ENCODE assay signal across 12 cellular contexts in genomic region chr20:49285813-49286494, GRCh38. TPM values are rescaled to one million over a fixed set of nuclear protein-coding genes. Genes with fewer than 3 reads are reported as not detected.
DNase-seq lines count a peak whose midpoint lies in the region; ATAC-seq, FAIRE-seq and TF ChIP-seq lines count a peak whose summit lies in the region.
"Had no signal": no experiment of that assay in that cellular context is flagged by ENCODE, and none has a peak within 500 bp of the region (broad histone marks: within the 10 kb centered on the region; RNA-seq: fewer than 3 reads in every experiment).

No MANE protein-coding gene starts in this region.

- FAIRE-seq in keratinocyte (lab: Jason Lieb, UNC) = no peak

- peak overlapping the region; percentile 7 for H3K4me3 Mint-ChIP-seq in activated B cell treated with CpG ODN at 0.5 μM for 24 hours

- POLR2A ChIA-PET in activated B cell treated with CpG ODN at 0.5 μM for 24 hours (lab: Charles Lee) = interaction anchor here (0.7 to 3.7 kb wide), 4 partner anchors 8 to 501 kb away, joined by 3 to 35 read pairs (median 3); partner anchors contain the start of gene ZNFX1

- 93 to 95% methylated on average over 4 of the region's 4 CpGs for WGBS in tibial nerve, 2 donors

- no peaks in the 10 kb centered on the region for H3K27me3 Mint-ChIP-seq in activated B cell treated with CpG ODN at 0.5 μM for 24 hours

- peaks cover 2% of the 10 kb centered on the region for H3K9me1 ChIP-seq in keratinocyte (ENCODE audit: control insufficient read depth, extremely low read depth, insufficient read depth, low read length)

- H2AFZ ChIP-seq in keratinocyte (ENCODE audit: control insufficient read depth, low read length) = no peak overlapping the region

- peak overlapping the region; percentile 11 for H3K4me2 ChIP-seq in keratinocyte (ENCODE audit: control insufficient read depth, extremely low read depth, insufficient read depth, low read depth, low read length)

- peaks cover 100% of the 10 kb centered on the region for H3K36me3 Mint-ChIP-seq in activated B cell treated with CpG ODN at 0.5 μM for 24 hours (ENCODE audit: low read depth)

- intact Hi-C loops in activated B cell treated with CpG ODN at 0.5 μM for 24 hours (cut with micrococcal nuclease) = no loop called here

- H3K36me3 ChIP-seq in BE2C = peaks cover 100% of the 10 kb centered on the region
- peaks cover 48 to 85% of the 10 kb centered on the region in 2 experiments for H3K36me3 ChIP-seq in keratinocyte (ENCODE audit: control insufficient read depth in 2 of 2, extremely low read depth in 1 of 2, insufficient read depth in 2 of 2, low read length in 2 of 2)
- H3K36me3 ChIP-seq in tibial nerve = peaks cover 19 to 100% (median 50%) of the 10 kb centered on the region in 3 donors

- CTCF ChIA-PET in activated B cell treated with CpG ODN at 0.5 μM for 24 hours (lab: Charles Lee) = no interaction called here

- TF ChIP-seq EP300 in tibial nerve (IDR thresholded peaks at IDR 0.05) = no peak

- no peak for ATAC-seq in activated B cell treated with CpG ODN at 0.5 μM for 24 hours (ENCODE audit: low read depth)
- no peak for ATAC-seq in GM18502 (IDR thresholded peaks at IDR 0.05; ENCODE audit: poor library complexity, unreplicated experiment)
- no peak for ATAC-seq in HG02610 (IDR thresholded peaks at IDR 0.05; ENCODE audit: unreplicated experiment)
- ATAC-seq: upper lobe of right lung had no signal

- H3K9me3 ChIP-seq in BE2C (no peaks in the 10 kb centered on the region), keratinocyte (ENCODE audit: control insufficient read depth, low read depth, low read length) (peaks cover 7% of the 10 kb centered on the region), tibial nerve (peaks cover 0 to 66% (median 13%) of the 10 kb centered on the region in 4 donors)

- no peak for TF ChIP-seq CTCF in BE2C (IDR thresholded peaks at IDR 0.05; ENCODE audit: low read depth, low read length)
- TF ChIP-seq CTCF in activated B cell treated with CpG ODN at 0.5 μM for 24 hours (IDR thresholded peaks at IDR 0.05) = no peak
- no peak for TF ChIP-seq CTCF in keratinocyte (optimal IDR thresholded peaks at IDR 0.05 in 1 of 3, IDR thresholded peaks at IDR 0.05 in 1 of 3, conservative IDR thresholded peaks at IDR 0.05 in 1 of 3; ENCODE audit: extremely low read depth in 1 of 3, insufficient read depth in 2 of 3, low read length in 3 of 3)
- TF ChIP-seq CTCF in tibial nerve (IDR thresholded peaks at IDR 0.05) = no peak

- H3K27me3 ChIP-seq in BE2C (no peaks in the 10 kb centered on the region), keratinocyte (ENCODE audit: control insufficient read depth, extremely low read depth, insufficient read depth, low read length) (no peaks in the 10 kb centered on the region), tibial nerve (no peaks in the 10 kb centered on the region)
- H3K27me3 ChIP-seq: upper lobe of right lung had no signal

- H3K9ac ChIP-seq in keratinocyte (ENCODE audit: control insufficient read depth, extremely low read depth, insufficient read depth, low read length) = no peak overlapping the region

- H4K20me1 ChIP-seq in keratinocyte (ENCODE audit: control insufficient read depth, extremely low read depth, insufficient read depth, low read length) = peaks cover 92% of the 10 kb centered on the region

- H3K4me1 ChIP-seq in BE2C (peaks cover 18% of the 10 kb centered on the region), keratinocyte (ENCODE audit: control insufficient read depth, extremely low read depth, insufficient read depth, low read length) (peaks cover 57% of the 10 kb centered on the region), tibial nerve (peaks cover 0 to 23% (median 5%) of the 10 kb centered on the region in 4 donors)

- peak overlapping the region; percentile 12 for H3K27ac Mint-ChIP-seq in activated B cell treated with CpG ODN at 0.5 μM for 24 hours

- H3K27ac ChIP-seq in keratinocyte (ENCODE audit: control insufficient read depth, insufficient read depth, low read length) = no peak overlapping the region
- no peak overlapping the region for H3K27ac ChIP-seq in tibial nerve
- H3K27ac ChIP-seq: upper lobe of right lung had no signal

- dilution Hi-C loops in keratinocyte (cut with MboI; ENCODE audit: extremely low pct_ligation_motif_present, low sequenced_read_pairs) = no loop called here

- H3K4me3 ChIP-seq in BE2C (ENCODE audit: low read depth, low read length) = peak overlapping the region; percentile 31
- no peak overlapping the region for H3K4me3 ChIP-seq in keratinocyte (ENCODE audit: control insufficient read depth in 2 of 3, extremely low read depth in 1 of 3, insufficient read depth in 2 of 3, low read depth in 1 of 3, low read length in 3 of 3)
- H3K4me3 ChIP-seq in tibial nerve = no peak overlapping the region
- H3K4me3 ChIP-seq: upper lobe of right lung had no signal

- peaks cover 49% of the 10 kb centered on the region for H3K9me3 Mint-ChIP-seq in activated B cell treated with CpG ODN at 0.5 μM for 24 hours

- H3K79me2 ChIP-seq in keratinocyte (ENCODE audit: control insufficient read depth, insufficient read depth, low read length) = peaks cover 64% of the 10 kb centered on the region

- no peak for DNase-seq in BE2C
- no peak for DNase-seq in activated B cell treated with CpG ODN at 0.5 μM for 24 hours
- no peak for DNase-seq in keratinocyte (ENCODE audit: low read depth, low spot score)
- DNase-seq in central memory CD4-positive, alpha-beta T cell = no peak
- DNase-seq in tibial nerve (ENCODE audit: low spot score in 2 of 2) = no peak
- DNase-seq: foreskin melanocyte; NCI-H774; stimulated activated CD4-positive, alpha-beta T cell treated with anti-CD3 and anti-CD28 coated beads, Interleukin-2, amount 100 ng/mL, for 48 hours; upper lobe of right lung had no signal

- TF ChIP-seq POLR2A in GM19193 (IDR thresholded peaks at IDR 0.05; ENCODE audit: extremely low read depth, insufficient read depth, insufficient read length) (peak; percentile 47), tibial nerve (IDR thresholded peaks at IDR 0.05) (no peak)

- peaks cover 78% of the 10 kb centered on the region for H3K4me1 Mint-ChIP-seq in activated B cell treated with CpG ODN at 0.5 μM for 24 hours

RNA-seq across cellular contexts. Expression of gene ZNFX1, which starts 8.1 kb away (rescaled TPM):
- 9.0 TPM for polyA plus RNA-seq in BE2C (2012; ENCODE audit: insufficient read depth, insufficient read length, low read depth)
- total RNA-seq in activated B cell treated with CpG ODN at 0.5 μM for 24 hours (49.6 and 51.9 TPM in 2 replicates), tibial nerve (10 to 100 TPM; 35.0 to 45.2 (median 39.1) TPM)
- polyA plus RNA-seq in keratinocyte = 14.2 to 19.6 TPM (median 16.4 TPM) in 3 replicates
- polyA plus RNA-seq in keratinocyte (2011; ENCODE audit: low read depth) = 6.8 TPM
- 17.3 and 19.8 TPM in 2 replicates for polyA plus RNA-seq in keratinocyte (2011; cell fraction: cytosol; rRNA removed)
- 45.7 and 49.0 TPM in 2 replicates for polyA plus RNA-seq in keratinocyte (2011; cell fraction: nucleus; rRNA removed)
- polyA plus RNA-seq in keratinocyte (2012; ENCODE audit: low replicate concordance) = 12.5 and 34.7 TPM in 2 replicates
- polyA minus RNA-seq in keratinocyte = 44.9 to 78.9 TPM (median 58.3 TPM) in 3 replicates
- polyA minus RNA-seq in keratinocyte (2011; cell fraction: cytosol; rRNA and poly(A)+ RNA removed) = 27.0 TPM
- polyA minus RNA-seq in keratinocyte (2011; cell fraction: nucleus; rRNA and poly(A)+ RNA removed) = 41.0 and 75.3 TPM in 2 replicates
